Comparison of ENCODE assay signal across 7 cellular contexts in the genomic region with DNA sequence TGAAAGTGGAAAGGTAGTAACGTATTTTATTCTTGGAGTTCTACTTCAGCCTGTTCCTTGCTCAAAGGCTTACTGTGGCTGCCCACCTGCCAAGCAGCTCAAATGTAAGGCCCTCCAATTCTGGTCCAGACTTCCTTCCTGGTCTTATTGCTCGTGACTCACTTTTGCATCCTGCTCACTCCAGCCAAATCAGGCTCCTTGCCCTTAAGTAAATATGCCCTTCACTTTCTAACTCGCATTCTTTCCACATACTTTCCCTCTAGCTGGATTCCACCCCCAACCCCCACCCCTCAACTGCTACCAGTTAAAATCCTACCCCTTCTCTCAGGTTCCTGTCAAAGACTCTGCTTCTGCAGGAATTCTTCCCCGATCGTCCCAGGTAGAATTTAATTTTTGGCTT.
DNase-seq lines count a peak whose midpoint lies in the region; ATAC-seq, FAIRE-seq and TF ChIP-seq lines count a peak whose summit lies in the region.

No MANE protein-coding gene starts in this region.

- peak; percentile 83 for ATAC-seq in lung (ENCODE audit: insufficient read depth, low FRiP score)
- ATAC-seq in HG03520 (IDR thresholded peaks at IDR 0.05; ENCODE audit: unreplicated experiment) = no peak

- TF ChIP-seq CTCF in lung (IDR thresholded peaks at IDR 0.05; ENCODE audit: control extremely low read depth, extremely low read depth) = no peak

- peak; percentile 42 for FAIRE-seq in urothelium cell line (lab: Jason Lieb, UNC)

- DNase-seq in LHCN-M2 (ENCODE audit: low read depth) = peak; percentile 78
- DNase-seq in lung (ENCODE audit: low spot score) = peak; percentile 69
- peak; percentile 85 for DNase-seq in urothelium cell line (ENCODE audit: low spot score)
- DNase-seq in NCI-H2171 treated with DMSO at 0.1 percent for 48 hours (lab: John Stamatoyannopoulos, UW) = no peak
- DNase-seq in activated T-cell treated with anti-CD3 and anti-CD28 coated beads, Interleukin-2, amount 50 U/mL, for 48 hours = no peak

- no peaks in the 10 kb centered on the region for H3K27me3 ChIP-seq in ectodermal cell (ENCODE audit: control insufficient read depth, insufficient read depth, low read length, poor library complexity, severe bottlenecking)
- H3K27me3 ChIP-seq in lung (ENCODE audit: control insufficient read depth, insufficient read depth) = no peaks in the 10 kb centered on the region

- H3K4me1 ChIP-seq in ectodermal cell (ENCODE audit: control insufficient read depth, insufficient read depth, low read length) (peaks cover 33% of the 10 kb centered on the region), lung (ENCODE audit: control insufficient read depth in 2 of 2, insufficient read depth in 2 of 2, low read length in 2 of 2) (peaks cover 4 to 18% of the 10 kb centered on the region in 2 donors)

- H3K27ac ChIP-seq in ectodermal cell (ENCODE audit: insufficient read depth, low read depth, low read length, poor library complexity, severe bottlenecking) (peak overlapping the region; percentile 58), lung (ENCODE audit: low read depth in 1 of 2, low read length in 1 of 2) (peak overlapping the region in 1 of 2 donors; percentile 89)

- H3K36me3 ChIP-seq in ectodermal cell (ENCODE audit: control insufficient read depth, insufficient read depth, low read length) (no peaks in the 10 kb centered on the region), lung (ENCODE audit: control insufficient read depth in 2 of 2, insufficient read depth in 2 of 2, low read length in 2 of 2) (no peaks in the 10 kb centered on the region)

- WGBS in ectodermal cell, 2 experiments = 64 to 74% methylated on average over 5 of the region's 5 CpGs
- WGBS in lung, 2 donors = 47 to 61% methylated on average over 5 of the region's 5 CpGs

- no peak overlapping the region for H3K4me3 ChIP-seq in ectodermal cell (ENCODE audit: insufficient read depth, low read depth, low read length)
- H3K4me3 ChIP-seq in lung = no peak overlapping the region

- no peaks in the 10 kb centered on the region for H3K9me3 ChIP-seq in ectodermal cell (ENCODE audit: control insufficient read depth, low read length)
- no peaks in the 10 kb centered on the region for H3K9me3 ChIP-seq in lung (ENCODE audit: control insufficient read depth in 2 of 2, insufficient read depth in 1 of 2, low read length in 1 of 2)

Comparison
In these comparisons a context has a peak if more than half of its experiments do, and no peak if none do; other contexts are left out.
1. DNase-seq: peak in LHCN-M2 (single experiment), lung (single experiment) and urothelium cell line (single experiment); none in NCI-H2171 treated with DMSO at 0.1 percent for 48 hours (single experiment) and activated T-cell treated with anti-CD3 and anti-CD28 coated beads, Interleukin-2, amount 50 U/mL, for 48 hours (0 of 2).